In the genomic region with DNA sequence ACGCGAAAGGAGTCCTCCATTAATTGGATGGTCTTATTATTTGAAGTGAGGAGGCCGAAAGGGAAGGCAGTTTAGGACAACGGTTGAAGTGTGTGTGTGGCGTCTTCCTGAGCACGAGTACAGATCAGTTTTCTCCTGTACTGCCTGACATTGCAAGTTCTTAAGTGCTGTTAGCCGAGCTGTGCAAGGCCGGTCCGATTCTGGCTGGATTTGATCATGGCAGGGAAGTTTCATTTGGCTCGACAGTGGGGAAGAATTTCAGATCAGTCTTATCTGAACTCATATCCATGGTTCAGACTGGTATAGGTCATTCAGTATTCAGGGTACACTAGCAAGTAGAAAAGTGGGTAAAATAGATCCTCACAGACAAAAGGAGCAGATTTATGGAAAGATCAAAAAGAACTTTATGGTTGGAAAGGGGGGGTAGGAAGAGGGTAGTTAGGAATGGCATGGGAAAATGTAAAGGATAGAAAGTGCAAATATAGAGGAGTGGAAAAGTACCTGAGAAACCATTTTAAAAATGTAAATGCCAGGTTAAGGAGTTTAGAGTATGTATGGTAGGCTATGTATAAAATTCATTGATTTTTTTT, we compare ENCODE assay signal across 1 cellular context.
TF ChIP-seq lines count a peak whose summit lies in the region.

No MANE protein-coding gene starts in this region.

TF ChIP-seq in IMR-90, 13 proteins besides CTCF, POLR2A, EP300 and RAD21 (continued from another document):
- TF ChIP-seq MAZ (IDR thresholded peaks at IDR 0.05; ENCODE audit: borderline replicate concordance, low read depth, low read length) (no peak), MAFK (IDR thresholded peaks at IDR 0.05; ENCODE audit: low read depth, low read length) (no peak), NFE2L2 (IDR thresholded peaks at IDR 0.05; ENCODE audit: low read depth, low read length) (no peak), RFX5 (IDR thresholded peaks at IDR 0.05; ENCODE audit: low read depth, low read length) (no peak), FOS (IDR thresholded peaks at IDR 0.05; ENCODE audit: low read depth, low read length) (no peak), SMC3 (IDR thresholded peaks at IDR 0.05; ENCODE audit: low read depth, low read length) (no peak)
TF ChIP-seq in IMR-90: peak in this region for 0.
